ENCODE assay signal across 8 cellular contexts in genomic region chr17:50634123-50634914, GRCh38. TPM values are rescaled to one million over a fixed set of nuclear protein-coding genes. Genes with fewer than 3 reads are reported as not detected.
DNase-seq lines count a peak whose midpoint lies in the region; ATAC-seq and TF ChIP-seq lines count a peak whose summit lies in the region.

Gene ABCC3, plus strand, starts transcription at chr17:50634881. Its CDS starts 56 bp downstream, at chr17:50634937.

- peak within 1 kb of the TSS; percentile 66 to 89 (median 84) for H3K27ac ChIP-seq in Peyer's patch
- no peak within 1 kb of the TSS for H3K27ac ChIP-seq in neural progenitor cell

- peak within 1 kb of the TSS; percentile 88 for H2AFZ ChIP-seq in neural progenitor cell (replicated peaks)

- no peaks in the 10 kb centered on the region for H3K9me3 Mint-ChIP-seq in neural progenitor cell

- TF ChIP-seq POLR2A in Peyer's patch (IDR thresholded peaks at IDR 0.05), result peak; percentile 80 to 93

- DNase-seq in Peyer's patch (peak in 2 of 3 donors; percentile 82 to 91), fibroblast of mammary gland (ENCODE audit: low read depth) (peak; percentile 54), neural progenitor cell (ENCODE audit: low spot score) (peak; percentile 63), OCI-M1 (lab: John Stamatoyannopoulos, UW) (no peak)

- H3K4me3 ChIP-seq in Peyer's patch (peak within 1 kb of the TSS; percentile 38 to 81 (median 63)), fibroblast of mammary gland (ENCODE audit: control insufficient read depth, low read depth, low read length) (peak within 1 kb of the TSS; percentile 60), neural progenitor cell (peak within 1 kb of the TSS; percentile 70)

- H3K27ac Mint-ChIP-seq in neural progenitor cell, result no peak within 1 kb of the TSS

- H3K4me1 ChIP-seq in ES-I3 (ENCODE audit: insufficient read depth, low read length) (peaks cover 25% of the 10 kb centered on the region), Peyer's patch (peaks cover 0 to 59% (median 10%) of the 10 kb centered on the region in 4 donors), neural progenitor cell (peaks cover 3% of the 10 kb centered on the region)

- H3K36me3 ChIP-seq in ES-I3 (ENCODE audit: insufficient read depth, low read length) (no peaks in the 10 kb centered on the region), Peyer's patch (no peaks in the 10 kb centered on the region), neural progenitor cell (no peaks in the 10 kb centered on the region)

- H3K27me3 ChIP-seq in Peyer's patch (peaks cover 0 to 6% of the 10 kb centered on the region in 2 donors), neural progenitor cell (peaks cover 74% of the 10 kb centered on the region)

- ATAC-seq in HG03095 (IDR thresholded peaks at IDR 0.05; ENCODE audit: unreplicated experiment), result no peak
- no peak for ATAC-seq in GM18502 (IDR thresholded peaks at IDR 0.05; ENCODE audit: poor library complexity, unreplicated experiment)
- ATAC-seq in HG03135 (IDR thresholded peaks at IDR 0.05; ENCODE audit: unreplicated experiment), result no peak

- H3K9me3 ChIP-seq in ES-I3 (ENCODE audit: control insufficient read depth, insufficient read depth, low read length), result no peaks in the 10 kb centered on the region
- H3K9me3 ChIP-seq in Peyer's patch, result no peaks in the 10 kb centered on the region
- H3K9me3 ChIP-seq in neural progenitor cell (ENCODE audit: low read depth), result no peaks in the 10 kb centered on the region

- peaks cover 16% of the 10 kb centered on the region for H3K4me1 Mint-ChIP-seq in neural progenitor cell

- H4K20me1 ChIP-seq in neural progenitor cell (ENCODE audit: low read depth), result peaks cover 4% of the 10 kb centered on the region

- TF ChIP-seq CTCF in Peyer's patch (IDR thresholded peaks at IDR 0.05), result no peak
- no peak for TF ChIP-seq CTCF in fibroblast of mammary gland (conservative IDR thresholded peaks at IDR 0.05; ENCODE audit: control insufficient read depth, insufficient read depth, low read depth, low read length)
- no peak for TF ChIP-seq CTCF in neural progenitor cell (IDR thresholded peaks at IDR 0.05)

- H3F3A ChIP-seq in neural progenitor cell (ENCODE audit: low read depth), result peaks cover 11% of the 10 kb centered on the region

- peak within 1 kb of the TSS; percentile 97 for H3K4me2 ChIP-seq in neural progenitor cell

- H3K36me3 Mint-ChIP-seq in neural progenitor cell, result no peaks in the 10 kb centered on the region

- H3K79me2 ChIP-seq in neural progenitor cell (ENCODE audit: low read depth), result no peaks in the 10 kb centered on the region

- peaks cover 49% of the 10 kb centered on the region for H3K27me3 Mint-ChIP-seq in neural progenitor cell (ENCODE audit: insufficient read depth, low read depth)

- H3K4me3 Mint-ChIP-seq in neural progenitor cell, result peak within 1 kb of the TSS; percentile 46

- H3K9ac ChIP-seq in ES-I3 (ENCODE audit: low read depth, low read length), result peak within 1 kb of the TSS; percentile 69; the same call in 1 of the 2 replicates
- H3K9ac ChIP-seq in neural progenitor cell, result no peak within 1 kb of the TSS

RNA-seq across cellular contexts. Expression of gene ABCC3, which starts in this region (rescaled TPM):
- total RNA-seq in Peyer's patch (100 to 1,000 TPM; 190 to 683 (median 305) TPM), neural progenitor cell (ENCODE audit: low replicate concordance) (0.22 TPM in 1 of 2 replicates, not detected in the other)

Comparison
In these comparisons a context has a peak if more than half of its experiments do, and no peak if none do; other contexts are left out.
1. RNA of gene ABCC3 (total RNA-seq): 190 to 683 TPM in Peyer's patch; 0.22 TPM in neural progenitor cell; every median in the first group is over 100 times any median in the second.
2. Peak in DNase-seq, H3K4me3 ChIP-seq and H3K4me2 ChIP-seq in neural progenitor cell; RNA of the gene not detected or under 1 TPM.
3. Peak in every context shown above with its lines, with median percentiles within 50 percentile points of each other: H3K4me3 ChIP-seq.